Comparison of ENCODE assay signal across 10 cellular contexts in the genomic region with DNA sequence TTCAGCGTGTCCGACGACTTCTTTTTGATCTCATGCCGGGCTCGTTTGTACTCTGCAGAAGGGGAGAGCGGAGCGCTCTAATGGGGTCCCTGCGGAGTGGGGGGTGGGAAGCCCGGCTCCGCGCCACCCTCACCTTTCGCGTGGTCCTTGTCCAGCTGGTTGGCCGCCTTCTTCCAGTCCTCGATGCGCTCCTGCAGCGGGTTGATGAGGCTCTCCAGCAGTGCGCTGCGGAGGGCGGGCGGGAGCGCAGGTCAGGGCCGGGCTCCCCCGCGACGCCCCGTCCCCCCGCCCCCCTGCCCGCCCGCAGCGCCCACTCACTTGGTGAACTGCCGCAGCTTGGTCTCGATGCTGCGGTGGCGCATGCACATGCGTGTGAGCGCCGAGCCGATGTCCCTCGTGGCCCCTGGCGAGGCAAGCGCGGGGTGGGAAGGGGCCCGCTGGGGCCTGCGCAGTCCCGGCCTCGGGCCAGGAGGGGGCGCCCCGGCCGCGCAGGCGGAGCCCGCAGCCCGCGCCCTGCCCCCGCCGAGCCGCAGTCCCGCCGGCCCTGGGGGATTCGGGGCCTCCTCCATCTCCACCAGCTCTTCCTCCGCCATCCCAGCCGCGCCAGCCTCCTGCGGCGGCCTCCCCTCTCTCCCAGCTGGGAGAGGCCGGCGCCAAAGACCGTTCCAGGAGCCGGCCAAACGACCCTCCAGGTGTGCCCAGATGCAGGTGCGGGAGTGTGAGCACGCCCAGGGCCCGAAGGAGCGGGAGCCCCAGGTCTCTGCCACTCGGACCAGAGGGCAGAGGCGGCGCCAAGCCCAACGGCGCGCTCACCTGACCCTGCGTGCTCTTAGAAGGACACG. TPM values are rescaled to one million over a fixed set of nuclear protein-coding genes. Genes with fewer than 3 reads are reported as not detected.
DNase-seq lines count a peak whose midpoint lies in the region; ATAC-seq and TF ChIP-seq lines count a peak whose summit lies in the region.
"Had no signal": no experiment of that assay in that cellular context is flagged by ENCODE, and none has a peak within 500 bp of the region (broad histone marks: within the 10 kb centered on the region; RNA-seq: fewer than 3 reads in every experiment).

No MANE protein-coding gene starts in this region.

- H3K27ac ChIP-seq in Peyer's patch: peak overlapping the region in 2 of 4 donors; percentile 35 to 79

- H3K27ac Mint-ChIP-seq in CD14-positive monocyte (no peak overlapping the region), progenitor cell of endocrine pancreas (no peak overlapping the region)

- DNase-seq in CD14-positive monocyte (ENCODE audit: low spot score) (no peak), Peyer's patch (no peak), fibroblast of pulmonary artery (ENCODE audit: low read depth) (no peak), progenitor cell of endocrine pancreas (ENCODE audit: low spot score, unreplicated experiment) (no peak), OCI-M1 (lab: John Stamatoyannopoulos, UW) (no peak), lower leg skin (ENCODE audit: low spot score in 2 of 2) (no peak), A172 (ENCODE audit: low spot score) (no peak)
- DNase-seq: GDM1, NCI-H2029 treated with DMSO at 0.1 percent for 48 hours had no signal

- intact Hi-C loops in CD14-positive monocyte (cut with micrococcal nuclease): no loop called here
- intact Hi-C loops in lower leg skin (cut with DNase I; ENCODE audit: low total_unique reads): loop anchor here (5.0 kb wide), 1 partner anchor 82 kb away; no protein-coding TSS in a partner anchor

- peaks cover 0 to 40% (median 0%) of the 10 kb centered on the region in 3 donors for H3K36me3 ChIP-seq in Peyer's patch

- TF ChIP-seq CTCF in CD14-positive monocyte (IDR thresholded peaks at IDR 0.05): peak; percentile 15
- peak in 4 of 6 experiments; percentile 14 to 74 (median 63) for TF ChIP-seq CTCF in Peyer's patch (IDR thresholded peaks at IDR 0.05)
- peak; percentile 4 for TF ChIP-seq CTCF in fibroblast of pulmonary artery (IDR thresholded peaks at IDR 0.05; ENCODE audit: low read length, missing control alignments)
- TF ChIP-seq CTCF in progenitor cell of endocrine pancreas (IDR thresholded peaks at IDR 0.05; ENCODE audit: unreplicated experiment): peak; percentile 58
- TF ChIP-seq CTCF in lower leg skin (IDR thresholded peaks at IDR 0.05): no peak

- H3K9me3 ChIP-seq in Peyer's patch: no peaks in the 10 kb centered on the region

- H3K4me3 Mint-ChIP-seq in CD14-positive monocyte: no peak overlapping the region
- H3K4me3 Mint-ChIP-seq in progenitor cell of endocrine pancreas (ENCODE audit: low read depth): no peak overlapping the region

- whole genome bisulfite sequencing in lower leg skin, 2 donors: 73 to 87% methylated on average over 54 to 55 of the region's 83 CpGs

- H3K4me3 ChIP-seq in Peyer's patch: peak overlapping the region in 1 of 4 donors; percentile 23
- H3K4me3 ChIP-seq in fibroblast of pulmonary artery (replicated peaks; ENCODE audit: low read depth, low read length): no peak overlapping the region
- H3K4me3 ChIP-seq in lower leg skin (ENCODE audit: low read depth, poor library complexity, severe bottlenecking): no peak overlapping the region

- H3K27me3 ChIP-seq in Peyer's patch: no peaks in the 10 kb centered on the region

- H3K36me3 Mint-ChIP-seq in CD14-positive monocyte (no peaks in the 10 kb centered on the region), progenitor cell of endocrine pancreas (ENCODE audit: insufficient read depth) (peaks cover 9% of the 10 kb centered on the region)

- H3K4me1 Mint-ChIP-seq in CD14-positive monocyte: peaks cover 2% of the 10 kb centered on the region
- H3K4me1 Mint-ChIP-seq in progenitor cell of endocrine pancreas (ENCODE audit: low read depth): peaks cover 14% of the 10 kb centered on the region

- H3K9me3 Mint-ChIP-seq in CD14-positive monocyte: peaks cover 0 to 3% (median 0%) of the 10 kb centered on the region in 7 donors
- no peaks in the 10 kb centered on the region for H3K9me3 Mint-ChIP-seq in progenitor cell of endocrine pancreas (ENCODE audit: low read depth)

- ATAC-seq in GM21360 (IDR thresholded peaks at IDR 0.05; ENCODE audit: unreplicated experiment): no peak

- peaks cover 0 to 37% (median under 1%) of the 10 kb centered on the region in 4 donors for H3K4me1 ChIP-seq in Peyer's patch

- TF ChIP-seq POLR2A in Peyer's patch (IDR thresholded peaks at IDR 0.05): no peak
- no peak for TF ChIP-seq POLR2A in lower leg skin (IDR thresholded peaks at IDR 0.05)

- H3K27me3 Mint-ChIP-seq in CD14-positive monocyte (ENCODE audit: low read depth in 3 of 3) (peaks cover 4 to 17% (median 8%) of the 10 kb centered on the region in 3 donors), progenitor cell of endocrine pancreas (no peaks in the 10 kb centered on the region)

RNA-seq across cellular contexts. Expression of gene MTSS2, which starts 6.0 kb away (rescaled TPM):
- polyA plus RNA-seq in CD14-positive monocyte: not detected
- total RNA-seq in Peyer's patch: 100 to 1,000 TPM in 1 of 4 donors, 10 to 100 TPM in 3; 12.1 to 115 (median 30.4) TPM
- 55.0 and 57.1 TPM in 2 replicates for total RNA-seq in progenitor cell of endocrine pancreas
- 10 to 100 TPM; 18.4 to 55.5 (median 25.2) TPM for total RNA-seq in lower leg skin
- total RNA-seq in A172 (2014; rRNA removed; shearing (Covaris generic)): 74.1 and 96.8 TPM in 2 replicates

RNA-seq across cellular contexts. Expression of gene IL34, which starts 33.5 kb away (rescaled TPM):
- not detected for polyA plus RNA-seq in CD14-positive monocyte
- 10 to 100 TPM in 1 of 4 donors, 1 to 10 TPM in 3; 1.6 to 23.1 (median 2.6) TPM for total RNA-seq in Peyer's patch
- total RNA-seq in progenitor cell of endocrine pancreas: not detected in 2 replicates
- 100 to 1,000 TPM in 3 of 4 donors, 10 to 100 TPM in 1; 96.9 to 158 (median 129) TPM for total RNA-seq in lower leg skin
- 7.8 and 10.5 TPM in 2 replicates for total RNA-seq in A172 (2014; rRNA removed; shearing (Covaris generic))

Comparison
In these comparisons a context has a peak if more than half of its experiments do, and no peak if none do; other contexts are left out.
1. CTCF ChIP-seq: peak in CD14-positive monocyte (single experiment), Peyer's patch (4 of 6), fibroblast of pulmonary artery (single experiment) and progenitor cell of endocrine pancreas (single experiment); none in lower leg skin (0 of 3).